Comparison of ENCODE assay signal across 23 cellular contexts in the genomic region with DNA sequence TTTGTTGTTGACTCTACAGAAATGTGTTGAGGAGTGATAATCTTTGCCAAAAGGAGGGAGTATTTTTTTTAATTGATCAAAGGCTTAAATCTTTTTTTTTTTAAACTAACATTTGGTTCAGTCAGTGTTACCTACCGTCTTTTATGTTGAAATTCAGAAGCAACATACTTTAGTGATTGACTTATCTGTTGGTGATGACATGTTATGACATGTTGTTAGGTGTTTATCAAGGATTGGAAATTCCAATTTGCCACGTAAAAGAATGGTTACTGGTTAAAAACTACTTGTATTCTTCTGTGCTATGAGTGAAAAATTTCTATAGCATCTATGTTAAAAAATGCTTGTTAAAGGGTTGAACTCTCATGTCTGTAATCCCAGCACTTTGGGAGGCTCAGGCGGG.
A peak's percentile ranks its signal among the peaks of the same experiment; 100 is the strongest.
DNase-seq lines count a peak whose midpoint lies in the region; ATAC-seq, FAIRE-seq and TF ChIP-seq lines count a peak whose summit lies in the region.
"Had no signal": no experiment of that assay in that cellular context is flagged by ENCODE, and none has a peak within 500 bp of the region (broad histone marks: within the 10 kb centered on the region; RNA-seq: fewer than 3 reads in every experiment).

No MANE protein-coding gene starts in this region.

- TF ChIP-seq CTCF in CD4-positive, alpha-beta T cell (IDR thresholded peaks at IDR 0.05), result no peak
- TF ChIP-seq CTCF in K562 (IDR thresholded peaks at IDR 0.05 in 2 of 3, conservative IDR thresholded peaks at IDR 0.05 in 1 of 3; ENCODE audit: insufficient read depth in 2 of 3, low read depth in 1 of 3, low read length in 3 of 3), result no peak
- no peak for TF ChIP-seq CTCF in psoas muscle (IDR thresholded peaks at IDR 0.05)

- peak overlapping the region; percentile 36 for H3K4me3 Mint-ChIP-seq in CD4-positive, alpha-beta T cell
- H3K4me3 Mint-ChIP-seq: naive B cell had no signal

- no peak for TF ChIP-seq POLR2A in K562 (conservative IDR thresholded peaks at IDR 0.05)

- H3K4me2 ChIP-seq in K562 (ENCODE audit: insufficient read depth, low read length), result no peak overlapping the region

- no peak overlapping the region for H3K4me3 ChIP-seq in K562
- H3K4me3 ChIP-seq in mucosa of stomach (ENCODE audit: low read length), result no peak overlapping the region
- H3K4me3 ChIP-seq in psoas muscle, result no peak overlapping the region
- H3K4me3 ChIP-seq: SJCRH30 had no signal

- H3K79me2 ChIP-seq in K562 (ENCODE audit: control insufficient read depth, insufficient read depth, low read length), result no peaks in the 10 kb centered on the region
- H3K79me2 ChIP-seq: parathyroid adenoma had no signal

- no peak for TF ChIP-seq EP300 in K562 (IDR thresholded peaks at IDR 0.05; ENCODE audit: low read length)

- H3K27ac Mint-ChIP-seq in CD4-positive, alpha-beta T cell, result no peak overlapping the region
- H3K27ac Mint-ChIP-seq: CD4-positive, CD25-positive, alpha-beta regulatory T cell had no signal

- H3K4me1 Mint-ChIP-seq in CD4-positive, alpha-beta T cell (ENCODE audit: low read depth), result peaks cover 17% of the 10 kb centered on the region

- in situ Hi-C loops in K562 (cut with MboI), result no loop called here

- no peaks in the 10 kb centered on the region for H3K27me3 ChIP-seq in CD4-positive, alpha-beta T cell (ENCODE audit: control insufficient read depth, insufficient read depth, low read length)
- peaks cover 3 to 9% of the 10 kb centered on the region in 2 experiments; a peak in 3 of 5 replicates for H3K27me3 ChIP-seq in K562 (ENCODE audit: control insufficient read depth in 2 of 2, insufficient read depth in 2 of 2, low read length in 2 of 2)
- no peaks in the 10 kb centered on the region for H3K27me3 ChIP-seq in mucosa of stomach (ENCODE audit: control insufficient read depth, insufficient read depth, low read length)
- H3K27me3 ChIP-seq in psoas muscle (ENCODE audit: insufficient read depth in 3 of 3, low read length in 2 of 3), result no peaks in the 10 kb centered on the region
- H3K27me3 ChIP-seq: SJCRH30 had no signal

- H3K36me3 Mint-ChIP-seq in CD4-positive, alpha-beta T cell (ENCODE audit: low read depth), result no peaks in the 10 kb centered on the region
- H3K36me3 Mint-ChIP-seq: CD4-positive, CD25-positive, alpha-beta regulatory T cell had no signal

- WGBS in K562 (ENCODE audit: insufficient coverage, low coverage, missing lambda C conversion rate), result 0% methylated on average over 3 of the region's 3 CpGs
- 72 to 79% (median 77%) methylated on average over 3 of the region's 3 CpGs for WGBS in psoas muscle, 3 donors

- intact Hi-C loops in CD4-positive, alpha-beta T cell (cut with DNase I, micrococcal nuclease), result no loop called here
- intact Hi-C loops in K562 (cut with micrococcal nuclease) (no loop called here), psoas muscle (cut with DNase I) (no loop called here)

- no peak for TF ChIP-seq RAD21 in K562 (CRISPR knock-in tag; conservative IDR thresholded peaks at IDR 0.05 in 1 of 2, IDR thresholded peaks at IDR 0.05 in 1 of 2)

- POLR2A ChIA-PET in CD4-positive, alpha-beta T cell (lab: Charles Lee), result no interaction called here
- POLR2A ChIA-PET in K562 (lab: Yijun Ruan, JAX), result no interaction called here

- H3K9ac ChIP-seq in K562 (ENCODE audit: insufficient read depth in 1 of 2, low read depth in 2 of 2, low read length in 2 of 2), result no peak overlapping the region
- peak overlapping the region; percentile 12 for H3K9ac ChIP-seq in mucosa of stomach (ENCODE audit: low read length)
- H3K9ac ChIP-seq: parathyroid adenoma had no signal

- no peaks in the 10 kb centered on the region for H4K20me1 ChIP-seq in K562 (replicated peaks; ENCODE audit: control insufficient read depth, insufficient read depth, low read length)

- no peak for ATAC-seq in CD4-positive, alpha-beta T cell (ENCODE audit: poor library complexity)
- no peak for ATAC-seq in K562
- no peak for ATAC-seq in psoas muscle
- no peak for ATAC-seq in HG03439 (IDR thresholded peaks at IDR 0.05; ENCODE audit: unreplicated experiment)
- ATAC-seq: PC-3, sciatic nerve had no signal

- H3K36me3 ChIP-seq in K562 (ENCODE audit: control insufficient read depth, insufficient read depth, low read length), result no peaks in the 10 kb centered on the region
- H3K36me3 ChIP-seq in mucosa of stomach (ENCODE audit: control insufficient read depth, insufficient read depth, low read length), result no peaks in the 10 kb centered on the region
- H3K36me3 ChIP-seq in psoas muscle (ENCODE audit: insufficient read depth in 1 of 2, low read depth in 1 of 2), result no peaks in the 10 kb centered on the region
- H3K36me3 ChIP-seq: SJCRH30 had no signal

- BruUV-seq in K562 (replicated peaks; lab: Mats Ljungman, UMichigan), result no TSS peak

- H3K27ac ChIP-seq in CD4-positive, alpha-beta T cell (ENCODE audit: low read depth, low read length), result no peak overlapping the region
- H3K27ac ChIP-seq in K562 (ENCODE audit: extremely low read depth, low read depth, low read length), result no peak overlapping the region
- H3K27ac ChIP-seq in psoas muscle, result no peak overlapping the region
- H3K27ac ChIP-seq: parathyroid adenoma, SJCRH30 had no signal

- H3K9me1 ChIP-seq in K562 (ENCODE audit: control insufficient read depth, insufficient read depth, low read length), result no peaks in the 10 kb centered on the region

- H3K27me3 Mint-ChIP-seq in CD4-positive, alpha-beta T cell, result no peaks in the 10 kb centered on the region

- FAIRE-seq in K562 (lab: Jason Lieb, UNC), result no peak
- FAIRE-seq: H54 had no signal

- no peaks in the 10 kb centered on the region for H3K9me3 ChIP-seq in CD4-positive, alpha-beta T cell (ENCODE audit: control insufficient read depth, low read length)
- H3K9me3 ChIP-seq in K562 (replicated peaks; ENCODE audit: control insufficient read depth, insufficient read depth, low read depth, low read length) (no peaks in the 10 kb centered on the region), mucosa of stomach (ENCODE audit: control insufficient read depth, low read length) (no peaks in the 10 kb centered on the region), psoas muscle (no peaks in the 10 kb centered on the region)
- H3K9me3 ChIP-seq: SJCRH30 had no signal

- no peak for DNase-seq in CD4-positive, alpha-beta T cell
- peak; percentile 49 for DNase-seq in HPDE6-E6E7 (ENCODE audit: extremely low spot score)
- no peak for DNase-seq in K562 (ENCODE audit: extremely low read depth in 1 of 4, low spot score in 3 of 4)
- DNase-seq in psoas muscle, result no peak
- DNase-seq in NCI-H2196 treated with DMSO at 0.1 percent for 48 hours (lab: John Stamatoyannopoulos, UW; ENCODE audit: unreplicated experiment), result no peak
- DNase-seq: activated naive CD4-positive, alpha-beta T cell treated with anti-CD3 and anti-CD28 coated beads, Interleukin-2, amount 50 U/mL, for 16 hours; activated T-cell treated with anti-CD3 and anti-CD28 coated beads, Interleukin-2, amount 50 U/mL, for 48 hours; CD4-positive, CD25-positive, alpha-beta regulatory T cell; GF-D8; kidney glomerular epithelial cell; mesendoderm; naive B cell; NCI-H1092; NCI-H2029; NCI-H82; PC-3; SJCRH30; T-helper 1 cell had no signal

- CTCF ChIA-PET in CD4-positive, alpha-beta T cell (lab: Charles Lee), result no interaction called here
- CTCF ChIA-PET in K562 (lab: Yijun Ruan, JAX; ENCODE audit: low intra/inter-chr PET ratio), result no interaction called here

- H3K4me1 ChIP-seq in K562 (replicated peaks in 1 of 2; ENCODE audit: control insufficient read depth in 2 of 2, insufficient read depth in 2 of 2, low read length in 2 of 2) (no peaks in the 10 kb centered on the region), mucosa of stomach (ENCODE audit: control insufficient read depth, insufficient read depth, low read length) (no peaks in the 10 kb centered on the region), psoas muscle (no peaks in the 10 kb centered on the region)
- H3K4me1 ChIP-seq: parathyroid adenoma had no signal

- no peaks in the 10 kb centered on the region for H3K9me3 Mint-ChIP-seq in CD4-positive, alpha-beta T cell
- H3K9me3 Mint-ChIP-seq: CD4-positive, CD25-positive, alpha-beta regulatory T cell had no signal

- no peak overlapping the region for H2AFZ ChIP-seq in K562 (ENCODE audit: low read depth, low read length)
- H2AFZ ChIP-seq: parathyroid adenoma had no signal

TF ChIP-seq in K562, 482 proteins besides CTCF, POLR2A, EP300 and RAD21:
- TF ChIP-seq MEIS2 (IDR thresholded peaks at IDR 0.05; ENCODE audit: partially characterized antibody), result peak; percentile 23
- no peak for TF ChIP-seq NRF1 (conservative IDR thresholded peaks at IDR 0.05 in 1 of 2, IDR thresholded peaks at IDR 0.05 in 1 of 2)
TF ChIP-seq in K562: peak in this region for 1.
